In genomic region chr10:58544135-58544534, GRCh38 we compare ENCODE assay signal across 1 cellular context.
TF ChIP-seq lines count a peak whose summit lies in the region.

No MANE protein-coding gene starts in this region.

TF ChIP-seq in HepG2, 621 proteins besides CTCF, POLR2A, EP300 and RAD21:
- no peak for TF ChIP-seq RAD51 (IDR thresholded peaks at IDR 0.05; ENCODE audit: borderline replicate concordance)
- TF ChIP-seq RFX5 (IDR thresholded peaks at IDR 0.05; ENCODE audit: low read depth, low read length): no peak
- no peak for TF ChIP-seq ZNF44 (CRISPR knock-in tag; IDR thresholded peaks at IDR 0.05)
- TF ChIP-seq MAFK (conservative IDR thresholded peaks at IDR 0.05 in 1 of 2, IDR thresholded peaks at IDR 0.05 in 1 of 2; ENCODE audit: low read length in 2 of 2): peak; percentile 76 to 92
- TF ChIP-seq ZNF749 (CRISPR knock-in tag; IDR thresholded peaks at IDR 0.05; ENCODE audit: borderline replicate concordance): no peak
- TF ChIP-seq PHF8 (CRISPR knock-in tag; IDR thresholded peaks at IDR 0.05): no peak
- TF ChIP-seq MAFF (IDR thresholded peaks at IDR 0.05; ENCODE audit: low read depth, low read length): peak; percentile 88
- no peak for TF ChIP-seq PCBP2 (optimal IDR thresholded peaks at IDR 0.05; ENCODE audit: low read depth, low read length, poor library complexity, severe bottlenecking)
- TF ChIP-seq ZNF496 (CRISPR knock-in tag; IDR thresholded peaks at IDR 0.05; ENCODE audit: insufficient replicate concordance): no peak
